In the genomic region with DNA sequence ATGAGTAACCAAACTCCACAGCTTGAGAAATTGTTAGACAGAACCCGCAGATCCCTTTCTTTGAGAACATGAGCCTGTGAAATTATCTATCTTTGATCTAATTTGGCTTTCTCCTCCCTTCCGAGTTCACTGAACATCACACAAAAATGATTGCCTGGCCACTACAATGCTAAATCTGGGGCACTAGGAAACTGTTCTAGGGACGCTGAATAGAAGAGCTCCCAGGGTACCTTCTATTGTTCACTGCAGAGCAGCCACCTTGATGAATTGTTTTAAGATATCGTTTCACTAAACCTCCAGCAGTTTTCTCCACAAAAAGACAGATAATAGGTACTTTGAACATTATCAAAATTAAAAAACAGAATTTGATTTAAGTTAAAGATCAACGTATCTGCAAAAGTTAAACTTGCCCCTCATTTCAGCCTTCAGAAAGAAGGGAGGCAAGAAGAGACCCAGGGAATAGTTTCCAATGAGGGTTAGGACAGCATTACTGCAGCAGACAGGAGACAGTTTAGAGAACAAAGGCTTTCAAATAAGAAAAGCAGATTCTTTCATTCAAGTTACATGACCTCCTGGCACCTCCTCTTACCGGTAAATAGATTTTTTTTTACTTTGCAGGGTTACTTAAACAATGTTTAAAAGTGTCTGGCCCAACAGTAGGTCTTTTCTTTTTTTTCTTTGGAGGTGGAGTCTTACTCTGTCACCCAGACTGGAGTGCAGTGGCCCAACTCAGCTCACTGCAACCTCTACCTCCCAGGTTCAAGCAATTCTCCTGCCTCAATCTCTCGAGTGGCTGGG, we compare ENCODE assay signal across 1 cellular context.
TF ChIP-seq lines count a peak whose summit lies in the region.

No MANE protein-coding gene starts in this region.

TF ChIP-seq in HepG2, 621 proteins besides CTCF, POLR2A, EP300 and RAD21:
- TF ChIP-seq NR2F1 (CRISPR knock-in tag; IDR thresholded peaks at IDR 0.05), result no peak
- no peak for TF ChIP-seq RXRB (CRISPR knock-in tag; IDR thresholded peaks at IDR 0.05; ENCODE audit: borderline replicate concordance)
- no peak for TF ChIP-seq ZNF703 (CRISPR knock-in tag; IDR thresholded peaks at IDR 0.05; ENCODE audit: borderline replicate concordance)
- TF ChIP-seq ZNF431 (CRISPR knock-in tag; IDR thresholded peaks at IDR 0.05; ENCODE audit: borderline replicate concordance, low read depth), result no peak
- TF ChIP-seq ZMYM4 (CRISPR knock-in tag; IDR thresholded peaks at IDR 0.05), result no peak
- TF ChIP-seq ZNF572 (CRISPR knock-in tag; IDR thresholded peaks at IDR 0.05), result no peak
- TF ChIP-seq SOX13 (IDR thresholded peaks at IDR 0.05), result no peak
- peak in 1 of 2 experiments; percentile 78; a peak in 2 of 4 replicates for TF ChIP-seq SOX13 (CRISPR knock-in tag; conservative IDR thresholded peaks at IDR 0.05 in 1 of 2, IDR thresholded peaks at IDR 0.05 in 1 of 2)
- TF ChIP-seq SOX6 (IDR thresholded peaks at IDR 0.05), result no peak
- TF ChIP-seq SOX6 (CRISPR knock-in tag; IDR thresholded peaks at IDR 0.05), result peak; percentile 27; the same call in 1 of the 2 replicates
- no peak for TF ChIP-seq ZNF781 (CRISPR knock-in tag; IDR thresholded peaks at IDR 0.05; ENCODE audit: borderline replicate concordance, not compliant biosample characterization)
- no peak for TF ChIP-seq ZFP41 (CRISPR knock-in tag; IDR thresholded peaks at IDR 0.05; ENCODE audit: borderline replicate concordance)
- no peak for TF ChIP-seq GTF3A (CRISPR knock-in tag; conservative IDR thresholded peaks at IDR 0.05)
- TF ChIP-seq ZBTB7A (CRISPR knock-in tag; IDR thresholded peaks at IDR 0.05), result no peak
- TF ChIP-seq ZNF609 (CRISPR knock-in tag; IDR thresholded peaks at IDR 0.05; ENCODE audit: borderline replicate concordance), result no peak
- TF ChIP-seq, protein P1, sequence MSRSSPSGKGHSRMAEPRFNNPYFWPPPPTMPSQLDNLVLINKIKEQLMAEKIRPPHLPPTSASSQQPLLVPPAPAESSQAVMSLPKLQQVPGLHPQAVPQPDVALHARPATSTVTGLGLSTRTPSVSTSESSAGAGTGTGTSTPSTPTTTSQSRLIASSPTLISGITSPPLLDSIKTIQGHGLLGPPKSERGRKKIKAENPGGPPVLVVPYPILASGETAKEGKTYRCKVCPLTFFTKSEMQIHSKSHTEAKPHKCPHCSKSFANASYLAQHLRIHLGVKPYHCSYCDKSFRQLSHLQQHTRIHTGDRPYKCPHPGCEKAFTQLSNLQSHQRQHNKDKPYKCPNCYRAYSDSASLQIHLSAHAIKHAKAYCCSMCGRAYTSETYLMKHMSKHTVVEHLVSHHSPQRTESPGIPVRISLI (CRISPR knock-in tag; IDR thresholded peaks at IDR 0.05; ENCODE audit: borderline replicate concordance), result peak; percentile 69; the same call in 1 of the 2 replicates
- peak; percentile 22 for TF ChIP-seq RBM22 (optimal IDR thresholded peaks at IDR 0.05; ENCODE audit: low read length)
- no peak for TF ChIP-seq KIAA2018 (CRISPR knock-in tag; IDR thresholded peaks at IDR 0.05; ENCODE audit: borderline replicate concordance)
- peak; percentile 24; the same call in 1 of the 2 replicates for TF ChIP-seq SOX5 (CRISPR knock-in tag; IDR thresholded peaks at IDR 0.05; ENCODE audit: borderline replicate concordance)
TF ChIP-seq in HepG2: peak in this region for 5.
